In the genomic region with DNA sequence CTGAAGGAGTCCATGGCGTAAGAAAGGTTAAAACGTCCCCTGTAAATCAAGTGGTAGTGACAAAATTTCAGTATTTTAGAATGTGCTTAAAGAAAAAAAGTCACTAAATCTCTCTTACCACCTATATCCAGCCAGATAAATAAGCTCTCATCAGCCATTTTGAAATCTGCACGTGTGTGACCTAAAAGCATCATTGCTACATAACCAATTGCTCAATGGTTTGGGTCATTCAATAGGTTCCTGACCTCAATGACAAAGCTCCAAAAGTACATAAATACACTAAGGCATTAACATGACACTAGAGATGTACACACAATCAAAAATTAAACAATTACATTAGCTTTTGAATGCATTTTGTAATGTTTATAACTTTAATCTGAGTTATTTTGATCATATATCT, we compare ENCODE assay signal across 16 cellular contexts.
"Had no signal": no experiment of that assay in that cellular context is flagged by ENCODE, and none has a peak within 500 bp of the region (broad histone marks: within the 10 kb centered on the region; RNA-seq: fewer than 3 reads in every experiment).

No MANE protein-coding gene starts in this region.

- FAIRE-seq: islet of Langerhans had no signal

- H2AFZ ChIP-seq: hepatocyte had no signal

- H3K4me3 ChIP-seq: ascending aorta, hepatocyte, lower lobe of right lung, ovary, psoas muscle, skin epidermis, stomach had no signal

- DNase-seq: activated CD4-positive, alpha-beta T cell treated with anti-CD3 and anti-CD28 coated beads for 1 hour; activated gamma-delta T cell; cerebellar nuclear complex; cortex of kidney; left cardiac atrium; lower lobe of right lung; naive thymus-derived CD8-positive, alpha-beta T cell; ovary; psoas muscle; right cardiac atrium; stomach; WERI-Rb-1 had no signal

- H3K27ac ChIP-seq: ascending aorta, hepatocyte, lower lobe of right lung, ovary, psoas muscle, skin epidermis, stomach, WERI-Rb-1 had no signal

- H3K4me1 ChIP-seq: ascending aorta, psoas muscle had no signal

- H3K9me3 ChIP-seq: ascending aorta, lower lobe of right lung, ovary, psoas muscle, stomach had no signal

- ATAC-seq: left cardiac atrium; lower lobe of right lung; naive thymus-derived CD8-positive, alpha-beta T cell; psoas muscle; right cardiac atrium had no signal

- H3K4me2 ChIP-seq: hepatocyte had no signal

- H3K27me3 ChIP-seq: ascending aorta, hepatocyte, ovary, stomach had no signal

- H3K79me2 ChIP-seq: hepatocyte had no signal

- H3K36me3 ChIP-seq: ascending aorta, lower lobe of right lung, ovary, WERI-Rb-1 had no signal
